Comparison of ENCODE assay signal across 2 cellular contexts in genomic region chr1:185861630-185862029, GRCh38.
TF ChIP-seq lines count a peak whose summit lies in the region.

No MANE protein-coding gene starts in this region.

TF ChIP-seq in SK-N-SH, 30 proteins besides CTCF, POLR2A, EP300 and RAD21 (continued from another document):
- TF ChIP-seq, protein P1, sequence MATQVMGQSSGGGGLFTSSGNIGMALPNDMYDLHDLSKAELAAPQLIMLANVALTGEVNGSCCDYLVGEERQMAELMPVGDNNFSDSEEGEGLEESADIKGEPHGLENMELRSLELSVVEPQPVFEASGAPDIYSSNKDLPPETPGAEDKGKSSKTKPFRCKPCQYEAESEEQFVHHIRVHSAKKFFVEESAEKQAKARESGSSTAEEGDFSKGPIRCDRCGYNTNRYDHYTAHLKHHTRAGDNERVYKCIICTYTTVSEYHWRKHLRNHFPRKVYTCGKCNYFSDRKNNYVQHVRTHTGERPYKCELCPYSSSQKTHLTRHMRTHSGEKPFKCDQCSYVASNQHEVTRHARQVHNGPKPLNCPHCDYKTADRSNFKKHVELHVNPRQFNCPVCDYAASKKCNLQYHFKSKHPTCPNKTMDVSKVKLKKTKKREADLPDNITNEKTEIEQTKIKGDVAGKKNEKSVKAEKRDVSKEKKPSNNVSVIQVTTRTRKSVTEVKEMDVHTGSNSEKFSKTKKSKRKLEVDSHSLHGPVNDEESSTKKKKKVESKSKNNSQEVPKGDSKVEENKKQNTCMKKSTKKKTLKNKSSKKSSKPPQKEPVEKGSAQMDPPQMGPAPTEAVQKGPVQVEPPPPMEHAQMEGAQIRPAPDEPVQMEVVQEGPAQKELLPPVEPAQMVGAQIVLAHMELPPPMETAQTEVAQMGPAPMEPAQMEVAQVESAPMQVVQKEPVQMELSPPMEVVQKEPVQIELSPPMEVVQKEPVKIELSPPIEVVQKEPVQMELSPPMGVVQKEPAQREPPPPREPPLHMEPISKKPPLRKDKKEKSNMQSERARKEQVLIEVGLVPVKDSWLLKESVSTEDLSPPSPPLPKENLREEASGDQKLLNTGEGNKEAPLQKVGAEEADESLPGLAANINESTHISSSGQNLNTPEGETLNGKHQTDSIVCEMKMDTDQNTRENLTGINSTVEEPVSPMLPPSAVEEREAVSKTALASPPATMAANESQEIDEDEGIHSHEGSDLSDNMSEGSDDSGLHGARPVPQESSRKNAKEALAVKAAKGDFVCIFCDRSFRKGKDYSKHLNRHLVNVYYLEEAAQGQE (IDR thresholded peaks at IDR 0.05; ENCODE audit: low read depth, low read length), result no peak
- TF ChIP-seq RXRA (IDR thresholded peaks at IDR 0.05; ENCODE audit: borderline replicate concordance, low read depth) (no peak), GATA2 (CRISPR knock-in tag; IDR thresholded peaks at IDR 0.05) (no peak), PBX3 (IDR thresholded peaks at IDR 0.05) (no peak), ELF1 (IDR thresholded peaks at IDR 0.05) (no peak), MXI1 (IDR thresholded peaks at IDR 0.05; ENCODE audit: low read depth, low read length) (no peak), FOXM1 (IDR thresholded peaks at IDR 0.05; ENCODE audit: low read depth) (no peak)
- TF ChIP-seq, protein P2, sequence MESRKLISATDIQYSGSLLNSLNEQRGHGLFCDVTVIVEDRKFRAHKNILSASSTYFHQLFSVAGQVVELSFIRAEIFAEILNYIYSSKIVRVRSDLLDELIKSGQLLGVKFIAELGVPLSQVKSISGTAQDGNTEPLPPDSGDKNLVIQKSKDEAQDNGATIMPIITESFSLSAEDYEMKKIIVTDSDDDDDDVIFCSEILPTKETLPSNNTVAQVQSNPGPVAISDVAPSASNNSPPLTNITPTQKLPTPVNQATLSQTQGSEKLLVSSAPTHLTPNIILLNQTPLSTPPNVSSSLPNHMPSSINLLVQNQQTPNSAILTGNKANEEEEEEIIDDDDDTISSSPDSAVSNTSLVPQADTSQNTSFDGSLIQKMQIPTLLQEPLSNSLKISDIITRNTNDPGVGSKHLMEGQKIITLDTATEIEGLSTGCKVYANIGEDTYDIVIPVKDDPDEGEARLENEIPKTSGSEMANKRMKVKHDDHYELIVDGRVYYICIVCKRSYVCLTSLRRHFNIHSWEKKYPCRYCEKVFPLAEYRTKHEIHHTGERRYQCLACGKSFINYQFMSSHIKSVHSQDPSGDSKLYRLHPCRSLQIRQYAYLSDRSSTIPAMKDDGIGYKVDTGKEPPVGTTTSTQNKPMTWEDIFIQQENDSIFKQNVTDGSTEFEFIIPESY (IDR thresholded peaks at IDR 0.05; ENCODE audit: borderline replicate concordance, low read depth), result no peak

TF ChIP-seq in SK-N-SH treated with all-trans-retinoic acid at 6 μM for 48 hours, 23 proteins besides CTCF, POLR2A, EP300 and RAD21 (continued from another document):
- TF ChIP-seq CSRNP3 (CRISPR knock-in tag; IDR thresholded peaks at IDR 0.05), result no peak
- TF ChIP-seq GLIS3 (CRISPR knock-in tag; IDR thresholded peaks at IDR 0.05), result no peak
- no peak for TF ChIP-seq PATZ1 (CRISPR knock-in tag; IDR thresholded peaks at IDR 0.05; ENCODE audit: borderline replicate concordance)
- TF ChIP-seq CSDC2 (CRISPR knock-in tag; IDR thresholded peaks at IDR 0.05), result no peak
- TF ChIP-seq ZNF70 (CRISPR knock-in tag; IDR thresholded peaks at IDR 0.05), result no peak
- TF ChIP-seq ISL1 (CRISPR knock-in tag; IDR thresholded peaks at IDR 0.05), result no peak
- no peak for TF ChIP-seq SNAI2 (CRISPR knock-in tag; IDR thresholded peaks at IDR 0.05)
- TF ChIP-seq PPARA (CRISPR knock-in tag; IDR thresholded peaks at IDR 0.05; ENCODE audit: borderline replicate concordance), result no peak
- no peak for TF ChIP-seq ZFP3 (CRISPR knock-in tag; IDR thresholded peaks at IDR 0.05)
- no peak for TF ChIP-seq BACH2 (CRISPR knock-in tag; IDR thresholded peaks at IDR 0.05; ENCODE audit: borderline replicate concordance)
- TF ChIP-seq RARB (CRISPR knock-in tag; IDR thresholded peaks at IDR 0.05), result no peak
- no peak for TF ChIP-seq ZFP30 (CRISPR knock-in tag; IDR thresholded peaks at IDR 0.05)
- TF ChIP-seq TOX (CRISPR knock-in tag; IDR thresholded peaks at IDR 0.05; ENCODE audit: borderline replicate concordance), result no peak
- TF ChIP-seq ZNF8 (CRISPR knock-in tag; IDR thresholded peaks at IDR 0.05), result no peak
- TF ChIP-seq TCF4 (CRISPR knock-in tag; IDR thresholded peaks at IDR 0.05; ENCODE audit: borderline replicate concordance), result no peak
- TF ChIP-seq ARNTL (CRISPR knock-in tag; IDR thresholded peaks at IDR 0.05; ENCODE audit: borderline replicate concordance, low read depth), result no peak
- no peak for TF ChIP-seq TSHZ2 (CRISPR knock-in tag; IDR thresholded peaks at IDR 0.05)
- TF ChIP-seq ZC3H10 (CRISPR knock-in tag; IDR thresholded peaks at IDR 0.05), result no peak
